ENCODE assay signal across 8 cellular contexts in the genomic region with DNA sequence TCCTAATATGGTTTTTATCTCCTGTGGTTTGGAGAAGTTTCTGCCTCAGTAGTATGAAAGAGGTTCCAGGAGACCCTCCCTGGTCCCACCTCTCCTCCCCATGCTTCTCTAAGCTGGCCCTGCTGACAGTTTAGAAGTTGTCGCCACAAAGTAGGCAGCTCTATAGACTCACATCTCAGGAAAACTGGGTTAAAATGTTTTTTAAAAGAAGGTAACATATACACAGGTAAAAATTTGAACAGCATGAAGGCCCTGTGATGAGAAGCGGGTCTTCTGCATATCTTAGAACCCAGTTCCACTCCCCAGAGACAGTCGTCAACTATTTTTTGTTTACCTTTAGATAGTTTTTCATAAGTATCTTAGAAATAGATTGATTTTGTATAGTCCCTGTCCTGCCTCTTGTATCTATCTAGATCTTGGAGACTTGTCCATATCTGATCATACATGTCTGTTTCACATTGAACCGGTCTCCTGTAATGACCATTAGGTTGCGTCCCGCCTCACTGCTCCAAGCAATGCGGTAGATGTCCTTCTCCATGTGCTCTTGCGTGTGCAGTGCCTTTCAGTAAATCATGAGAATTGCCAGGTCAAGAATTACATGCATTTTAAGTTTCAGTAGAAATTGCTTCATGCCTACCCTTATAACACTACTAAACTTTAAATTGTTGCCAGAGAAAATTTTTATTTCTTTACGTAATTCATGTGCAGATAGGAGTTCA. TPM values are rescaled to one million over a fixed set of nuclear protein-coding genes. Genes with fewer than 3 reads are reported as not detected.
A peak's percentile ranks its signal among the peaks of the same experiment; 100 is the strongest.
DNase-seq lines count a peak whose midpoint lies in the region; ATAC-seq and TF ChIP-seq lines count a peak whose summit lies in the region.

No MANE protein-coding gene starts in this region.

- peaks cover 45 to 50% of the 10 kb centered on the region in 2 donors for H3K36me3 Mint-ChIP-seq in activated T-cell treated with anti-CD3 and anti-CD28 coated beads, Interleukin-2, amount 50 U/mL, for 72 hours (ENCODE audit: insufficient read depth in 2 of 2)

- H3K27ac Mint-ChIP-seq in activated T-cell treated with anti-CD3 and anti-CD28 coated beads, Interleukin-2, amount 50 U/mL, for 72 hours: peak overlapping the region; percentile 100

- H3K27ac ChIP-seq in adrenal gland (peak overlapping the region in 3 of 5 donors; percentile 95 to 98 (median 98)), iPS-20b (ENCODE audit: low read length) (no peak overlapping the region)

- WGBS in adrenal gland, 4 donors: 76 to 81% (median 77%) methylated on average over 9 of the region's 9 CpGs

- ATAC-seq in activated T-cell treated with anti-CD3 and anti-CD28 coated beads, Interleukin-2, amount 50 U/mL, for 72 hours (replicated peaks in 1 of 2): no peak

- no peak for DNase-seq in activated T-cell treated with anti-CD3 and anti-CD28 coated beads, Interleukin-2, amount 50 U/mL, for 72 hours
- DNase-seq in activated T-cell treated with anti-CD3 and anti-CD28 coated beads for 4 hours: no peak
- DNase-seq in adrenal gland: no peak
- peak; percentile 21 for DNase-seq in superior temporal gyrus (ENCODE audit: extremely low spot score)
- no peak for DNase-seq in cortex of kidney (lab: John Stamatoyannopoulos, UW)
- DNase-seq in CD1c-positive myeloid dendritic cell (ENCODE audit: extremely low spot score): no peak
- no peak for DNase-seq in GM13977 (ENCODE audit: low spot score)

- H3K9me3 Mint-ChIP-seq in activated T-cell treated with anti-CD3 and anti-CD28 coated beads, Interleukin-2, amount 50 U/mL, for 72 hours: no peaks in the 10 kb centered on the region

- H3K9me3 ChIP-seq in adrenal gland (replicated peaks in 1 of 3) (no peaks in the 10 kb centered on the region), iPS-20b (ENCODE audit: insufficient read depth, low read depth, low read length) (no peaks in the 10 kb centered on the region)

- H3K27me3 ChIP-seq in adrenal gland (no peaks in the 10 kb centered on the region), iPS-20b (ENCODE audit: insufficient read depth, low read length) (peaks cover 50% of the 10 kb centered on the region)

- TF ChIP-seq POLR2A in adrenal gland (IDR thresholded peaks at IDR 0.05): no peak

- H3K36me3 ChIP-seq in adrenal gland (replicated peaks in 1 of 2) (no peaks in the 10 kb centered on the region), iPS-20b (ENCODE audit: insufficient read depth, low read depth, low read length) (peaks cover 24% of the 10 kb centered on the region)

- no peaks in the 10 kb centered on the region for H3K27me3 Mint-ChIP-seq in activated T-cell treated with anti-CD3 and anti-CD28 coated beads, Interleukin-2, amount 50 U/mL, for 72 hours (ENCODE audit: low read depth)

- TF ChIP-seq CTCF in adrenal gland (IDR thresholded peaks at IDR 0.05) (no peak), GM13977 (IDR thresholded peaks at IDR 0.05; ENCODE audit: extremely low read depth, insufficient read depth, missing control alignments) (no peak)

- H3K4me3 ChIP-seq in adrenal gland (peak overlapping the region in 1 of 4 donors; percentile 68), iPS-20b (ENCODE audit: low read length) (peak overlapping the region; percentile 76)

- peak overlapping the region; percentile 31; the same call in 1 of the 2 replicates for H3K9ac ChIP-seq in iPS-20b (ENCODE audit: low read depth, low read length)

- H3K4me1 Mint-ChIP-seq in activated T-cell treated with anti-CD3 and anti-CD28 coated beads, Interleukin-2, amount 50 U/mL, for 72 hours (ENCODE audit: low read depth): peaks cover 78% of the 10 kb centered on the region

- in situ Hi-C loops in GM13977 (cut with MboI; ENCODE audit: low pct_unique_long_range_greater_than_20kb, low sequenced_read_pairs, unreplicated experiment): loop anchor here (5.0 to 10.0 kb wide), 2 partner anchors 83 to 145 kb away; no protein-coding TSS in a partner anchor

- H3K4me1 ChIP-seq in adrenal gland (replicated peaks in 1 of 2) (peaks cover 44 to 80% of the 10 kb centered on the region in 2 donors), iPS-20b (ENCODE audit: insufficient read depth, low read length) (peaks cover 38% of the 10 kb centered on the region)

- peak overlapping the region; percentile 98 to 100 for H3K4me3 Mint-ChIP-seq in activated T-cell treated with anti-CD3 and anti-CD28 coated beads, Interleukin-2, amount 50 U/mL, for 72 hours

- intact Hi-C loops in adrenal gland (cut with DNase I): loop anchor here in 1 of 2 donors (10.0 kb wide), 1 partner anchor 145 kb away; no protein-coding TSS in a partner anchor

RNA-seq across cellular contexts. Expression of gene DUSP5, which starts 2.2 kb away (rescaled TPM):
- 100 to 1,000 TPM; 122 to 242 TPM for total RNA-seq in activated T-cell treated with anti-CD3 and anti-CD28 coated beads, Interleukin-2, amount 50 U/mL, for 72 hours
- total RNA-seq in adrenal gland: 10 to 100 TPM; 12.4 to 61.7 (median 17.2) TPM
- 10 to 100 TPM; 11.7 to 33.7 (median 17.2) TPM for polyA plus RNA-seq in adrenal gland
